Comparison of ENCODE assay signal across 22 cellular contexts in genomic region chr10:14513061-14513460, GRCh38.
"Had no signal": no experiment of that assay in that cellular context is flagged by ENCODE, and none has a peak within 500 bp of the region (broad histone marks: within the 10 kb centered on the region; RNA-seq: fewer than 3 reads in every experiment).

No MANE protein-coding gene starts in this region.

- H3K9me3 ChIP-seq: body of pancreas, neutrophil, right lobe of liver, thoracic aorta, upper lobe of left lung had no signal

- H3K36me3 ChIP-seq: thoracic aorta had no signal

- ATAC-seq: activated CD8-positive, alpha-beta T cell treated with anti-CD3 and anti-CD28 coated beads, Interleukin-2, amount 10 ng/mL, durations not matched to agents 7 days and 5 days; activated T-cell treated with anti-CD3 and anti-CD28 coated beads, Interleukin-2, amount 50 U/mL, for 4 hours; body of pancreas; heart right ventricle; left ventricle myocardium superior; naive thymus-derived CD8-positive, alpha-beta T cell; right lobe of liver; stimulated activated memory B cell treated with anti-CD40 and anti-IgM and Interleukin-4, amounts not matched to agents 10 μg/mL and 1 μg/mL and 100 μg/mL, for 72 hours; WTC11 had no signal

- H3K4me1 ChIP-seq: body of pancreas, heart right ventricle, parathyroid adenoma, right lobe of liver, upper lobe of left lung had no signal

- H3K27ac Mint-ChIP-seq: activated CD8-positive, alpha-beta T cell treated with anti-CD3 and anti-CD28 coated beads, Interleukin-2, amount 10 ng/mL, durations not matched to agents 7 days and 5 days; activated naive CD4-positive, alpha-beta T cell treated with anti-CD3 and anti-CD28 coated beads, Interleukin-2, amount 10 ng/mL, durations not matched to agents 7 days and 5 days; memory B cell; stimulated activated memory B cell treated with anti-CD40 and anti-IgM and Interleukin-4, amounts not matched to agents 10 μg/mL and 1 μg/mL and 100 μg/mL, for 72 hours; WTC11 had no signal

- H3K27ac ChIP-seq: body of pancreas, epithelial cell of prostate, heart right ventricle, neutrophil, parathyroid adenoma, right lobe of liver, thoracic aorta, upper lobe of left lung had no signal

- H3K4me1 Mint-ChIP-seq: memory B cell, WTC11 had no signal

- H3K4me3 Mint-ChIP-seq: activated CD8-positive, alpha-beta T cell treated with anti-CD3 and anti-CD28 coated beads, Interleukin-2, amount 10 ng/mL, durations not matched to agents 7 days and 5 days; activated naive CD4-positive, alpha-beta T cell treated with anti-CD3 and anti-CD28 coated beads, Interleukin-2, amount 10 ng/mL, durations not matched to agents 7 days and 5 days; activated T-cell treated with anti-CD3 and anti-CD28 coated beads, Interleukin-2, amount 50 U/mL, for 4 hours; memory B cell; naive thymus-derived CD8-positive, alpha-beta T cell; stimulated activated memory B cell treated with anti-CD40 and anti-IgM and Interleukin-4, amounts not matched to agents 10 μg/mL and 1 μg/mL and 100 μg/mL, for 72 hours; WTC11 had no signal

- H3K27me3 Mint-ChIP-seq: activated naive CD4-positive, alpha-beta T cell treated with anti-CD3 and anti-CD28 coated beads, Interleukin-2, amount 10 ng/mL, durations not matched to agents 7 days and 5 days; memory B cell; naive thymus-derived CD8-positive, alpha-beta T cell; stimulated activated memory B cell treated with anti-CD40 and anti-IgM and Interleukin-4, amounts not matched to agents 10 μg/mL and 1 μg/mL and 100 μg/mL, for 72 hours had no signal

- H3K4me3 ChIP-seq: body of pancreas, heart right ventricle, right lobe of liver, smooth muscle cell, thoracic aorta, upper lobe of left lung had no signal

- H3K27me3 ChIP-seq: body of pancreas, heart right ventricle, neutrophil, right lobe of liver, upper lobe of left lung had no signal

- H3K9ac ChIP-seq: parathyroid adenoma had no signal

- H3K79me2 ChIP-seq: parathyroid adenoma had no signal

- H3K4me2 ChIP-seq: smooth muscle cell had no signal

- H2AFZ ChIP-seq: parathyroid adenoma had no signal

- DNase-seq: activated CD4-positive, alpha-beta T cell treated with anti-CD3 and anti-CD28 coated beads for 4 hours; activated CD8-positive, alpha-beta T cell treated with anti-CD3 and anti-CD28 coated beads, Interleukin-2, amount 10 ng/mL, durations not matched to agents 7 days and 5 days; activated naive CD4-positive, alpha-beta T cell treated with anti-CD3 and anti-CD28 coated beads, Interleukin-2, amount 10 ng/mL, durations not matched to agents 7 days and 5 days; activated T-cell treated with anti-CD3 and anti-CD28 coated beads, Interleukin-2, amount 50 U/mL, for 4 hours; amygdala; body of pancreas; heart right ventricle; kidney glomerular epithelial cell; left ventricle myocardium superior; naive thymus-derived CD8-positive, alpha-beta T cell; right lobe of liver; stimulated activated CD4-positive, alpha-beta T cell treated with anti-CD3 and anti-CD28 coated beads, Interleukin-4, amount 100 ng/mL, for 4 hours; SW 1271; upper lobe of left lung had no signal
